In genomic region chr3:350978-351377, GRCh38 we compare ENCODE assay signal across 16 cellular contexts.
DNase-seq lines count a peak whose midpoint lies in the region; ATAC-seq and TF ChIP-seq lines count a peak whose summit lies in the region.
"Had no signal": no experiment of that assay in that cellular context is flagged by ENCODE, and none has a peak within 500 bp of the region (broad histone marks: within the 10 kb centered on the region; RNA-seq: fewer than 3 reads in every experiment).

No MANE protein-coding gene starts in this region.

- H3K27me3 ChIP-seq in A673 (replicated peaks; ENCODE audit: insufficient read depth, low read depth, low read length, poor library complexity) (no peaks in the 10 kb centered on the region), left lung (no peaks in the 10 kb centered on the region)
- H3K27me3 ChIP-seq: BLaER1 treated with 17β-estradiol and CSF1 and Interleukin-3, amounts not matched to agents 10 nM and 100 nM had no signal

- peaks cover 3% of the 10 kb centered on the region for H3K36me3 Mint-ChIP-seq in progenitor cell of endocrine pancreas (ENCODE audit: insufficient read depth)
- H3K36me3 Mint-ChIP-seq: CD8-positive, alpha-beta T cell had no signal

- H3K27ac ChIP-seq in A673 (ENCODE audit: low read depth, low read length, poor library complexity, severe bottlenecking) (no peak overlapping the region), SK-N-MC (peak overlapping the region; percentile 50; the same call in 1 of the 2 replicates), left lung (no peak overlapping the region)
- H3K27ac ChIP-seq: BLaER1 treated with 17β-estradiol and CSF1 and Interleukin-3, amounts not matched to agents 10 nM and 100 nM; KMS-11 had no signal

- H3K4me1 ChIP-seq in A673 (ENCODE audit: insufficient read depth, low read length, poor library complexity, severe bottlenecking): peaks cover 6% of the 10 kb centered on the region
- no peaks in the 10 kb centered on the region for H3K4me1 ChIP-seq in left lung

- no peak overlapping the region for H3K4me3 Mint-ChIP-seq in progenitor cell of endocrine pancreas (ENCODE audit: low read depth)
- H3K4me3 Mint-ChIP-seq: B cell; CD8-positive, alpha-beta T cell; HFFc6 had no signal

- intact Hi-C loops in A673 (cut with micrococcal nuclease; ENCODE audit: unreplicated experiment): no loop called here
- intact Hi-C loops in left lung (cut with DNase I): no loop called here

- peaks cover 5% of the 10 kb centered on the region for H3K27me3 Mint-ChIP-seq in progenitor cell of endocrine pancreas
- H3K27me3 Mint-ChIP-seq: B cell had no signal

- H3K4me3 ChIP-seq in A673 (ENCODE audit: low read depth, low read length, poor library complexity, severe bottlenecking) (no peak overlapping the region), SK-N-MC (peak overlapping the region; percentile 59), left lung (no peak overlapping the region)
- H3K4me3 ChIP-seq: BLaER1 treated with 17β-estradiol and CSF1 and Interleukin-3, amounts not matched to agents 10 nM and 100 nM had no signal

- H3K36me3 ChIP-seq in A673 (ENCODE audit: insufficient read depth, low read length, poor library complexity, severe bottlenecking) (no peaks in the 10 kb centered on the region), SK-N-MC (ENCODE audit: insufficient read depth, low read length) (no peaks in the 10 kb centered on the region), left lung (no peaks in the 10 kb centered on the region)
- H3K36me3 ChIP-seq: BLaER1 treated with 17β-estradiol and CSF1 and Interleukin-3, amounts not matched to agents 10 nM and 100 nM had no signal

- CTCF ChIA-PET in A673 (lab: Charles Lee): no interaction called here

- TF ChIP-seq CTCF in A673 (conservative IDR thresholded peaks at IDR 0.05; ENCODE audit: low read depth, low read length): no peak
- TF ChIP-seq CTCF in progenitor cell of endocrine pancreas (IDR thresholded peaks at IDR 0.05; ENCODE audit: unreplicated experiment): no peak
- no peak for TF ChIP-seq CTCF in left lung (IDR thresholded peaks at IDR 0.05)

- H3K9ac ChIP-seq in SK-N-MC (ENCODE audit: insufficient read length): no peak overlapping the region
- H3K9ac ChIP-seq: BLaER1 treated with 17β-estradiol and CSF1 and Interleukin-3, amounts not matched to agents 10 nM and 100 nM; KMS-11 had no signal

- no TSS peak for BruUV-seq in A673 (replicated peaks; lab: Mats Ljungman, UMichigan)

- POLR2A ChIA-PET in A673 (lab: Charles Lee; ENCODE audit: low non-redundant PET): no interaction called here

- no peaks in the 10 kb centered on the region for H3K9me3 Mint-ChIP-seq in progenitor cell of endocrine pancreas (ENCODE audit: low read depth)
- H3K9me3 Mint-ChIP-seq: CD8-positive, alpha-beta T cell had no signal

- H3K9me3 ChIP-seq in A673 (ENCODE audit: low read depth, low read length, poor library complexity, severe bottlenecking) (no peaks in the 10 kb centered on the region), SK-N-MC (ENCODE audit: low read depth, low read length) (no peaks in the 10 kb centered on the region), left lung (no peaks in the 10 kb centered on the region)
- H3K9me3 ChIP-seq: BLaER1 treated with 17β-estradiol and CSF1 and Interleukin-3, amounts not matched to agents 10 nM and 100 nM had no signal

- DNase-seq in A673 (ENCODE audit: low spot score) (peak; percentile 43), DMS 273 (lab: John Stamatoyannopoulos, UW; ENCODE audit: unreplicated experiment) (peak; percentile 66), SK-N-MC (ENCODE audit: low read depth, low spot score) (peak; percentile 39), progenitor cell of endocrine pancreas (ENCODE audit: low spot score, unreplicated experiment) (no peak), left lung (no peak), SKM-1 (lab: John Stamatoyannopoulos, UW; ENCODE audit: unreplicated experiment) (no peak)
- DNase-seq: Calu3; CD8-positive, alpha-beta T cell; GOT3; H7; HFFc6 had no signal

- ATAC-seq in left lung (no peak), GM18907 (IDR thresholded peaks at IDR 0.05; ENCODE audit: unreplicated experiment) (no peak)
- ATAC-seq: CD8-positive, alpha-beta T cell; HCT116 had no signal

- H3K27ac Mint-ChIP-seq in progenitor cell of endocrine pancreas: peak overlapping the region; percentile 43
- H3K27ac Mint-ChIP-seq: B cell; CD8-positive, alpha-beta T cell; HFFc6 had no signal

- peaks cover 4% of the 10 kb centered on the region for H3K4me1 Mint-ChIP-seq in progenitor cell of endocrine pancreas (ENCODE audit: low read depth)

Comparison
In these comparisons a context has a peak if more than half of its experiments do, and no peak if none do; other contexts are left out.
1. DNase-seq: peak in A673 (single experiment), DMS 273 (single experiment) and SK-N-MC (single experiment); none in progenitor cell of endocrine pancreas (single experiment), left lung (0 of 2) and SKM-1 (single experiment).